ENCODE assay signal across 10 cellular contexts in the genomic region with DNA sequence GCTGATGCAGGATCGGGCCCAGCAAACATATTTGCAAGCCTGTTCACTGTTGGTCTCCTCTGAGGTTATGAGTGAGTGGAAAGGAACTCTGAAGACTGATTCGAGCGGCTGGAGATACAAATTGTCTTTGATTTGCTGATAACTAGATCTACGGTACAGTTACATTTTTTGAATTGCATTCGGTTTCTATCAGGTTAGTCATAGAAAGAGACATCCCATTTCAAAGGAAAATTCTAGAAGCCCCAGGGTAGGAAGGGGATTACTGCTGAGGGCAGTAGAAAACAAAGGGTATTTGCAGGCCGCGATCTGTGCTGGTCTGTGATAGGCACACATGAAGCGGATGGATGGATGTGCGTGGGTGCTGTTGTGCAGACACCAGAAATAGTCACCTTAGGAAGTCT.
A peak's percentile ranks its signal among the peaks of the same experiment; 100 is the strongest.
DNase-seq lines count a peak whose midpoint lies in the region; ATAC-seq, FAIRE-seq and TF ChIP-seq lines count a peak whose summit lies in the region.
"Had no signal": no experiment of that assay in that cellular context is flagged by ENCODE, and none has a peak within 500 bp of the region (broad histone marks: within the 10 kb centered on the region; RNA-seq: fewer than 3 reads in every experiment).

No MANE protein-coding gene starts in this region.

- H3K4me1 Mint-ChIP-seq in activated CD8-positive, alpha-beta T cell treated with anti-CD3 and anti-CD28 coated beads for 36 hours (ENCODE audit: low read depth): peaks cover 30% of the 10 kb centered on the region

- peaks cover 9 to 79% (median 29%) of the 10 kb centered on the region in 3 donors for H3K4me1 ChIP-seq in gastroesophageal sphincter
- peaks cover 55 to 60% (median 59%) of the 10 kb centered on the region in 3 donors for H3K4me1 ChIP-seq in skeletal muscle tissue (ENCODE audit: control insufficient read depth in 3 of 3, insufficient read depth in 3 of 3, low read length in 3 of 3)

- H3K27me3 Mint-ChIP-seq in activated CD8-positive, alpha-beta T cell treated with anti-CD3 and anti-CD28 coated beads for 36 hours: no peaks in the 10 kb centered on the region

- peak overlapping the region; percentile 28 to 47 (median 36) for H3K9ac ChIP-seq in skeletal muscle tissue (ENCODE audit: low read depth in 1 of 3, low read length in 3 of 3)

- peaks cover 0 to 36% of the 10 kb centered on the region in 2 donors for H3K36me3 ChIP-seq in gastroesophageal sphincter
- no peaks in the 10 kb centered on the region for H3K36me3 ChIP-seq in skeletal muscle tissue (ENCODE audit: control insufficient read depth in 3 of 3, insufficient read depth in 3 of 3, low read length in 3 of 3)
- H3K36me3 ChIP-seq: cardiac muscle cell had no signal

- no peaks in the 10 kb centered on the region for H3K27me3 ChIP-seq in gastroesophageal sphincter
- no peaks in the 10 kb centered on the region for H3K27me3 ChIP-seq in skeletal muscle tissue (ENCODE audit: control insufficient read depth in 3 of 3, insufficient read depth in 3 of 3, low read length in 3 of 3)
- H3K27me3 ChIP-seq: cardiac muscle cell had no signal

- H3K4me3 ChIP-seq in gastroesophageal sphincter (no peak overlapping the region), skeletal muscle tissue (ENCODE audit: low read length in 3 of 3) (no peak overlapping the region)
- H3K4me3 ChIP-seq: cardiac muscle cell had no signal

- intact Hi-C loops in activated CD8-positive, alpha-beta T cell treated with anti-CD3 and anti-CD28 coated beads for 36 hours (cut with micrococcal nuclease): loop anchor here (2.0 to 5.0 kb wide), 2 partner anchors 186 to 255 kb away; no protein-coding TSS in a partner anchor

- H3K27ac Mint-ChIP-seq in activated CD8-positive, alpha-beta T cell treated with anti-CD3 and anti-CD28 coated beads for 36 hours: peak overlapping the region; percentile 67

- no peak for FAIRE-seq in frontal cortex (lab: Jason Lieb, UNC)

- no peak overlapping the region for H3K4me3 Mint-ChIP-seq in activated CD8-positive, alpha-beta T cell treated with anti-CD3 and anti-CD28 coated beads for 36 hours
- H3K4me3 Mint-ChIP-seq: neural crest cell had no signal

- TF ChIP-seq POLR2A in gastroesophageal sphincter (IDR thresholded peaks at IDR 0.05): no peak

- CTCF ChIA-PET in activated CD8-positive, alpha-beta T cell treated with anti-CD3 and anti-CD28 coated beads for 36 hours (lab: Charles Lee): interaction anchor here (0.8 to 3.0 kb wide), 19 partner anchors 8 to 335 kb away, joined by 3 to 37 read pairs (median 3); a partner anchor contains a TSS

- H3K9me3 Mint-ChIP-seq in activated CD8-positive, alpha-beta T cell treated with anti-CD3 and anti-CD28 coated beads for 36 hours: no peaks in the 10 kb centered on the region
- H3K9me3 Mint-ChIP-seq: neural crest cell had no signal

- H3K36me3 Mint-ChIP-seq in activated CD8-positive, alpha-beta T cell treated with anti-CD3 and anti-CD28 coated beads for 36 hours (ENCODE audit: low read depth): peaks cover 26% of the 10 kb centered on the region

- H3K27ac ChIP-seq in gastroesophageal sphincter: peak overlapping the region; percentile 62 to 81 (median 71)
- peak overlapping the region; percentile 55 for H3K27ac ChIP-seq in skeletal muscle tissue (ENCODE audit: low read depth, low read length)
- H3K27ac ChIP-seq: cardiac muscle cell had no signal

- ATAC-seq in activated CD8-positive, alpha-beta T cell treated with anti-CD3 and anti-CD28 coated beads for 36 hours: no peak
- ATAC-seq in gastroesophageal sphincter: no peak

- DNase-seq in GM03348 (ENCODE audit: low spot score): peak; percentile 77
- DNase-seq in activated CD8-positive, alpha-beta T cell treated with anti-CD3 and anti-CD28 coated beads for 36 hours: no peak
- no peak for DNase-seq in DMS 273 treated with DMSO at 0.1 percent for 48 hours (lab: John Stamatoyannopoulos, UW)
- no peak for DNase-seq in frontal cortex (ENCODE audit: low spot score in 2 of 2)
- no peak for DNase-seq in stimulated activated CD4-positive, alpha-beta T cell treated with anti-CD3 and anti-CD28 coated beads, Interleukin-12 subunit alpha, Interleukin-12 subunit beta, amount 100 ng/mL, for 4 hours
- no peak for DNase-seq in hippocampal formation (lab: John Stamatoyannopoulos, UW)

- no peak for TF ChIP-seq EP300 in gastroesophageal sphincter (IDR thresholded peaks at IDR 0.05)

- POLR2A ChIA-PET in activated CD8-positive, alpha-beta T cell treated with anti-CD3 and anti-CD28 coated beads for 36 hours (lab: Charles Lee): interaction anchor here (0.8 to 2.0 kb wide), 4 partner anchors 17 to 336 kb away, joined by 3 to 6 read pairs (median 4); a partner anchor contains a TSS

- no peaks in the 10 kb centered on the region for H3K9me3 ChIP-seq in gastroesophageal sphincter
- H3K9me3 ChIP-seq in skeletal muscle tissue (ENCODE audit: control insufficient read depth in 3 of 3, low read length in 3 of 3): no peaks in the 10 kb centered on the region

- TF ChIP-seq CTCF in activated CD8-positive, alpha-beta T cell treated with anti-CD3 and anti-CD28 coated beads for 36 hours (IDR thresholded peaks at IDR 0.05): no peak
- TF ChIP-seq CTCF in gastroesophageal sphincter (IDR thresholded peaks at IDR 0.05): no peak

- WGBS in gastroesophageal sphincter (ENCODE audit: low coverage in 1 of 2), 2 donors: 57 to 62% methylated on average over 9 of the region's 9 CpGs
